In the genomic region with DNA sequence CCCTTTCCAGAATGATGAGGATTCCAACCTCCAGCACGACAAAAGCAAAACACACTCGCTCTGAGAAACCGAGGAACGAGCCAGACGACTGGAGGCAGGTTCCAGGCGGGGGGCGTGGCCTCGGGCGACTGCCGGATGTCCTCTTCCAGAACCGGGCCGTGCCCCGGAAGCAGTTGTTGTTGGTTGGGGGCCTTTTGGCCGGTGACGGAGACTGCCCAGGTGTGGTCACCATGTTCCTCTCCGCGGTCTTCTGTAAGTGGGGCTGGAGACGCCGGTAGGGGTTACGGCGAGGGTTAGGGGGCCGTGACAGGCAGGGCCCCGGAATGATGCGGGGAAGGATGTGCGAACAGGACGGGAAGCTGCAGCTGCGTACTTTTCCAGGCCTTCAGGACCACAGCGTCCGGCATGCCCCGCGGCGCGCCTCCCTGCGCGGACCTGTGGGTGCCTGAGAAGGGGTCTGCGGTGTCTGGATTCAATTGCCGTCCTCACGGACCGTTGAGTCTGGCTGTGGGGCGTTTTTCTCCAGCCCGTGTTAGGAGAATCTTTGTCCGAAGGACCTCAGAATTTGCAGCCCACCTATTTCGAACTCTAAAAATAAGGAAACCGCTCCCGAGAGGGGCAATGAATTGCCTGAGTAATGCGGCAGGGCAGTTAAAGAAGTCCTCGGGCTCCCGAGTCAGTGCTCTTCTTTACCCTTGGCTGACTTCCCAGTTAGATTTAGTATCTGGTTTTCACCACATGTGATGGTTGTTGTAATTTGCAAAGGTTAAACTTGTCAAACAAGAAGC, we compare ENCODE assay signal across 8 cellular contexts. TPM values are rescaled to one million over a fixed set of nuclear protein-coding genes. Genes with fewer than 3 reads are reported as not detected.
DNase-seq lines count a peak whose midpoint lies in the region; ATAC-seq and TF ChIP-seq lines count a peak whose summit lies in the region.

Gene MRPL33, plus strand, starts transcription at position 172 of the 788 bp plus-strand sequence. Its CDS starts 59 bp downstream, at position 231.

- no peaks in the 10 kb centered on the region for H3K27me3 ChIP-seq in thymus (ENCODE audit: control insufficient read depth, insufficient read depth)

- peak within 1 kb of the TSS; percentile 99 for H3K4me3 ChIP-seq in GM08714 (ENCODE audit: low read length)
- H3K4me3 ChIP-seq in thymus (ENCODE audit: low read length) = peak within 1 kb of the TSS; percentile 96

- H3K4me1 ChIP-seq in thymus (ENCODE audit: control insufficient read depth, insufficient read depth, low read length) = peaks cover 3% of the 10 kb centered on the region

- H3K27ac Mint-ChIP-seq in activated naive CD8-positive, alpha-beta T cell = peak within 1 kb of the TSS; percentile 97
- H3K27ac Mint-ChIP-seq in glutamatergic neuron (ENCODE audit: unreplicated experiment) (peak within 1 kb of the TSS; percentile 94), osteocyte (ENCODE audit: unreplicated experiment) (peak within 1 kb of the TSS; percentile 98)

- ATAC-seq in HG02610 (IDR thresholded peaks at IDR 0.05; ENCODE audit: unreplicated experiment) = peak; percentile 96

- H3K36me3 ChIP-seq in thymus (ENCODE audit: control insufficient read depth, insufficient read depth) = peaks cover under 1% of the 10 kb centered on the region

- H3K36me3 Mint-ChIP-seq in activated naive CD8-positive, alpha-beta T cell = peaks cover 5% of the 10 kb centered on the region
- H3K36me3 Mint-ChIP-seq in glutamatergic neuron (ENCODE audit: unreplicated experiment) = no peaks in the 10 kb centered on the region
- H3K36me3 Mint-ChIP-seq in osteocyte (ENCODE audit: unreplicated experiment) = peaks cover 15% of the 10 kb centered on the region

- no peaks in the 10 kb centered on the region for H3K9me3 Mint-ChIP-seq in activated naive CD8-positive, alpha-beta T cell (ENCODE audit: low read depth)
- H3K9me3 Mint-ChIP-seq in glutamatergic neuron (ENCODE audit: unreplicated experiment) (peaks cover 4% of the 10 kb centered on the region), osteocyte (ENCODE audit: unreplicated experiment) (no peaks in the 10 kb centered on the region)

- WGBS in thymus = under 1% methylated on average over 48 of the region's 48 CpGs

- H3K4me1 Mint-ChIP-seq in activated naive CD8-positive, alpha-beta T cell (ENCODE audit: low read depth) = peaks cover 43% of the 10 kb centered on the region
- H3K4me1 Mint-ChIP-seq in glutamatergic neuron (ENCODE audit: low read depth, unreplicated experiment) = peaks cover 7% of the 10 kb centered on the region
- peaks cover 38% of the 10 kb centered on the region for H3K4me1 Mint-ChIP-seq in osteocyte (ENCODE audit: unreplicated experiment)

- no peaks in the 10 kb centered on the region for H3K27me3 Mint-ChIP-seq in activated naive CD8-positive, alpha-beta T cell
- H3K27me3 Mint-ChIP-seq in glutamatergic neuron (ENCODE audit: unreplicated experiment) = peaks cover 4% of the 10 kb centered on the region
- no peaks in the 10 kb centered on the region for H3K27me3 Mint-ChIP-seq in osteocyte (ENCODE audit: unreplicated experiment)

- H3K27ac ChIP-seq in thymus (ENCODE audit: low read depth) = peak within 1 kb of the TSS; percentile 93

- TF ChIP-seq CTCF in glutamatergic neuron (IDR thresholded peaks at IDR 0.05; ENCODE audit: partially characterized antibody, unreplicated experiment) (no peak), osteocyte (IDR thresholded peaks at IDR 0.05) (no peak)

- no peaks in the 10 kb centered on the region for H3K9me3 ChIP-seq in thymus (ENCODE audit: control insufficient read depth)

- peak within 1 kb of the TSS; percentile 98 for H3K4me3 Mint-ChIP-seq in activated naive CD8-positive, alpha-beta T cell
- H3K4me3 Mint-ChIP-seq in glutamatergic neuron (ENCODE audit: unreplicated experiment) = peak within 1 kb of the TSS; percentile 99
- H3K4me3 Mint-ChIP-seq in osteocyte (ENCODE audit: unreplicated experiment) = peak within 1 kb of the TSS; percentile 100

- DNase-seq in NCI-H1105 (lab: John Stamatoyannopoulos, UW) (peak; percentile 86), SKM-1 treated with dmso at 0.1 percent for 144 hours (lab: John Stamatoyannopoulos, UW; ENCODE audit: unreplicated experiment) (peak; percentile 79), glutamatergic neuron (peak; percentile 97), osteocyte (ENCODE audit: extremely low spot score, unreplicated experiment) (peak; percentile 96)

RNA-seq across cellular contexts. Expression of gene MRPL33, which starts in this region (rescaled TPM):
- total RNA-seq in glutamatergic neuron (ENCODE audit: unreplicated experiment) = 54.2 TPM
- 43.5 and 51.6 TPM in 2 replicates for total RNA-seq in osteocyte
- polyA plus RNA-seq in thymus = 147 TPM

Comparison
In these comparisons a context has a peak if more than half of its experiments do, and no peak if none do; other contexts are left out.
1. Peak in every context shown above with its lines: DNase-seq, ATAC-seq, H3K4me3 ChIP-seq and H3K27ac ChIP-seq.